13 cellular contexts compared by ENCODE assay signal in genomic region chr20:15759546-15760216, GRCh38.
DNase-seq lines count a peak whose midpoint lies in the region; ATAC-seq and TF ChIP-seq lines count a peak whose summit lies in the region.
"Had no signal": no experiment of that assay in that cellular context is flagged by ENCODE, and none has a peak within 500 bp of the region (broad histone marks: within the 10 kb centered on the region; RNA-seq: fewer than 3 reads in every experiment).

No MANE protein-coding gene starts in this region.

- no TSS peak for BruUV-seq in IMR-90 (replicated peaks; lab: Mats Ljungman, UMichigan)

- no peak for DNase-seq in IMR-90
- DNase-seq in SK-N-MC (ENCODE audit: low read depth, low spot score): no peak
- DNase-seq in hepatic stellate cell (ENCODE audit: low spot score): peak; percentile 40
- DNase-seq in middle frontal gyrus (ENCODE audit: extremely low spot score, low spot score): no peak
- no peak for DNase-seq in NK-92 (lab: John Stamatoyannopoulos, UW; ENCODE audit: unreplicated experiment)
- DNase-seq in activated CD4-positive, CD25-positive, alpha-beta regulatory T cell (lab: John Stamatoyannopoulos, UW): no peak
- DNase-seq: activated CD4-positive, alpha-beta T cell treated with anti-CD3 and anti-CD28 coated beads for 36 hours; activated effector memory CD4-positive, alpha-beta T cell treated with Interleukin-2 at 50 U/mL for 16 hours; cerebellar nuclear complex; NCI-H1930; right lobe of liver; Right ventricle myocardium superior had no signal

- H3K9me1 ChIP-seq in IMR-90 (ENCODE audit: insufficient read depth, low read length): no peaks in the 10 kb centered on the region

- no peak overlapping the region for H4K91ac ChIP-seq in IMR-90 (ENCODE audit: insufficient read depth, low read depth, low read length)

- TF ChIP-seq POLR2A in IMR-90 (IDR thresholded peaks at IDR 0.05; ENCODE audit: low read depth, low read length): no peak

- no peak overlapping the region for H4K8ac ChIP-seq in IMR-90 (ENCODE audit: low read depth in 2 of 2, low read length in 2 of 2)

- in situ Hi-C loops in IMR-90 (cut with MboI; ENCODE audit: low sequenced_read_pairs): no loop called here

- H2AFZ ChIP-seq in IMR-90 (replicated peaks; ENCODE audit: low read length, poor library complexity): no peak overlapping the region

- 75% methylated on average over 6 of the region's 12 CpGs; no CpG with 5 or more reads in 1 of the 2 experiments for WGBS in IMR-90 (ENCODE audit: extremely low coverage in 2 of 2, insufficient read length in 1 of 2), 2 experiments

- H3K4me3 ChIP-seq in IMR-90 (ENCODE audit: insufficient read depth, low read depth, low read length) (no peak overlapping the region), SK-N-MC (peak overlapping the region; percentile 43), stomach smooth muscle (ENCODE audit: low read length in 2 of 2) (peak overlapping the region; percentile 37 to 66)
- H3K4me3 ChIP-seq: right lobe of liver had no signal

- TF ChIP-seq CTCF in IMR-90 (conservative IDR thresholded peaks at IDR 0.05; ENCODE audit: low read depth, low read length): peak; percentile 28; the same call in 1 of the 2 replicates

- CTCF ChIA-PET in IMR-90 (lab: Yijun Ruan, JAX): no interaction called here

- no peak overlapping the region for H2BK15ac ChIP-seq in IMR-90 (ENCODE audit: low read depth, low read length)

- POLR2A ChIA-PET in IMR-90 (lab: Charles Lee; ENCODE audit: unreplicated experiment): no interaction called here

- no peak overlapping the region for H4K5ac ChIP-seq in IMR-90 (ENCODE audit: low read depth, low read length)

- H4K20me1 ChIP-seq in IMR-90 (ENCODE audit: insufficient read depth, low read length): no peaks in the 10 kb centered on the region

- H3K9me3 ChIP-seq in IMR-90 (ENCODE audit: control insufficient read depth, insufficient read depth, low read length) (no peaks in the 10 kb centered on the region; the same call in 1 of the 2 replicates), SK-N-MC (ENCODE audit: low read depth, low read length) (no peaks in the 10 kb centered on the region), stomach smooth muscle (ENCODE audit: control insufficient read depth in 2 of 2, low read length in 2 of 2) (no peaks in the 10 kb centered on the region)
- H3K9me3 ChIP-seq: right lobe of liver had no signal

- no peak overlapping the region for H3K23ac ChIP-seq in IMR-90 (ENCODE audit: low read depth, low read length)

- H3K79me1 ChIP-seq in IMR-90 (ENCODE audit: low read depth in 1 of 2, low read length in 2 of 2): no peaks in the 10 kb centered on the region

- H3K14ac ChIP-seq in IMR-90 (replicated peaks; ENCODE audit: low read depth, low read length): no peak overlapping the region

- no peak overlapping the region for H2BK20ac ChIP-seq in IMR-90 (ENCODE audit: low read depth, low read length)

- dilution Hi-C loops in IMR-90 (cut with HindIII; ENCODE audit: low sequenced_read_pairs, unreplicated experiment): no loop called here

- H3K27ac ChIP-seq in IMR-90 (ENCODE audit: insufficient read depth, low read length) (no peak overlapping the region), SK-N-MC (peak overlapping the region; percentile 54; the same call in 1 of the 2 replicates), stomach smooth muscle (ENCODE audit: low read length) (peak overlapping the region; percentile 3)
- H3K27ac ChIP-seq: right lobe of liver had no signal

- no peaks in the 10 kb centered on the region for H3K27me3 ChIP-seq in IMR-90 (ENCODE audit: control insufficient read depth, insufficient read depth, low read length)
- no peaks in the 10 kb centered on the region for H3K27me3 ChIP-seq in stomach smooth muscle (ENCODE audit: control insufficient read depth in 1 of 2, insufficient read depth in 2 of 2, low read length in 2 of 2)
- H3K27me3 ChIP-seq: right lobe of liver had no signal

- no peak overlapping the region for H2AK9ac ChIP-seq in IMR-90 (replicated peaks; ENCODE audit: low read depth, low read length, poor library complexity)

- H3K56ac ChIP-seq in IMR-90 (ENCODE audit: extremely low read depth, insufficient read depth, low read length): no peak overlapping the region

- intact Hi-C loops in IMR-90 (cut with micrococcal nuclease): no loop called here

- no peak overlapping the region for H3K9ac ChIP-seq in IMR-90 (ENCODE audit: low read depth, low read length)
- H3K9ac ChIP-seq in SK-N-MC (ENCODE audit: insufficient read length): peak overlapping the region; percentile 18
- H3K9ac ChIP-seq in stomach smooth muscle (ENCODE audit: low read length in 2 of 2): peak overlapping the region in 1 of 2 donors; percentile 7

- H3K36me3 ChIP-seq in IMR-90 (ENCODE audit: control insufficient read depth, insufficient read depth, low read length) (no peaks in the 10 kb centered on the region), SK-N-MC (ENCODE audit: insufficient read depth, low read length) (no peaks in the 10 kb centered on the region), stomach smooth muscle (ENCODE audit: control insufficient read depth in 2 of 2, insufficient read depth in 2 of 2, low read length in 2 of 2) (no peaks in the 10 kb centered on the region)
- H3K36me3 ChIP-seq: right lobe of liver had no signal

- H3K4ac ChIP-seq in IMR-90 (ENCODE audit: low read depth, low read length): no peak overlapping the region

- H3K4me1 ChIP-seq in IMR-90 (ENCODE audit: control insufficient read depth, insufficient read depth, low read length) (no peaks in the 10 kb centered on the region), stomach smooth muscle (ENCODE audit: control insufficient read depth, insufficient read depth, low read length) (peaks cover 12% of the 10 kb centered on the region)
- H3K4me1 ChIP-seq: right lobe of liver had no signal

- H2AK5ac ChIP-seq in IMR-90 (ENCODE audit: low read depth, low read length): no peak overlapping the region

- H3K18ac ChIP-seq in IMR-90 (ENCODE audit: low read depth, low read length): no peak overlapping the region

- no peak overlapping the region for H3K4me2 ChIP-seq in IMR-90 (ENCODE audit: low read depth, low read length)

- no peak overlapping the region for H2BK5ac ChIP-seq in IMR-90 (ENCODE audit: low read depth, low read length, poor library complexity, severe bottlenecking)

- TF ChIP-seq RAD21 in IMR-90 (IDR thresholded peaks at IDR 0.05; ENCODE audit: low read length): peak; percentile 37

- no peak overlapping the region for H2BK120ac ChIP-seq in IMR-90 (ENCODE audit: low read depth, low read length)

- ATAC-seq in IMR-90 (ENCODE audit: low read depth): no peak
- ATAC-seq: activated CD4-positive, alpha-beta T cell treated with anti-CD3 and anti-CD28 coated beads for 36 hours; right lobe of liver had no signal

TF ChIP-seq in IMR-90, 13 proteins besides CTCF, POLR2A, EP300 and RAD21:
- no peak for TF ChIP-seq RFX5 (IDR thresholded peaks at IDR 0.05; ENCODE audit: low read depth, low read length)
- peak; percentile 26; the same call in 1 of the 2 replicates for TF ChIP-seq SMC3 (IDR thresholded peaks at IDR 0.05; ENCODE audit: low read depth, low read length)
